Comparison of ENCODE assay signal across 1 cellular context in the genomic region with DNA sequence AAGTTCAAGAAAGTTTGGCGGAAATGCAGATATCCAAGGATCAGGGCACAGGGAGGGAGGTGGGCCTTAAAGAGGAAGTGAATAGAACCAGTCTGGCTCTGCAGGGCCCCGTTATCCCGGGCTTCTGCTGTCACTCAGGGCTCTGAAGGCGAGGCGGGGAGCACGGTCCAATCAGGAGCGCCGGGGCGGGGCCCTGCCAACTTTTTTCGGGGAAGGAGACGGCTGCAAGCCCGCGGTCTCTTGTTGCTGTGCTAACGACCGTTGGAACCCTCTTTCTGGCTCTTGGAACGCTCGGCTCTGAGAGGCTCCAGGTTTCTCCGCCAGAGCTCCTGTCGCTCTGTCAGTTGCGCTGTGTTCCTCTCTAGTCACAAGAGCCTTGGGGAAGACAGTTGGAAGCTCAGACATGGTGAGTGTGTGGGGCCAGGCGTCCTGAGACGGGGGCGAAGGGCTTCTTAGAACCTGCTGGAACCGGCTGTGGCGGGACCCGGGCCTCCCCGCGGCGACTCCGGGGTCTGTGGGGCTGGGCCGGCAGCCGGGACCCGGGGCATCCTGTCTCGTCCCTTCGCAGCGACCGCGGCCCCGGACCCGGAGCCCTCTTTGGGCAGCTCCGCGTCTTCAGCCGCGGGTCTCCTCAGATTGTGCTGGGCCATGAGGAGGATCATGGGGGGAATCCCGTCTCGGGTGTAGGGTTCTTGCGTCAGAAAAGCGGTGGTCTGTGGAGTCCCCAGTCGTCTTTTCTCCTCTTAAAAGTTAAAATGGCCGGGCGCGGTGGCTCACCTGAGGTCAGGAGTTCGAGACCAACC.
TF ChIP-seq lines count a peak whose summit lies in the region.

No MANE protein-coding gene starts in this region.

TF ChIP-seq in WTC11, 78 proteins besides CTCF, POLR2A, EP300 and RAD21 (continued from another document):
- TF ChIP-seq ATF2 (CRISPR knock-in tag; IDR thresholded peaks at IDR 0.05; ENCODE audit: borderline replicate concordance, low read depth) = no peak
- no peak for TF ChIP-seq FOXJ3 (CRISPR knock-in tag; IDR thresholded peaks at IDR 0.05; ENCODE audit: borderline replicate concordance)
- TF ChIP-seq FOXP1 (CRISPR knock-in tag; IDR thresholded peaks at IDR 0.05; ENCODE audit: borderline replicate concordance) = no peak
